ENCODE assay signal across 8 cellular contexts in genomic region chr17:64145751-64146417, GRCh38. TPM values are rescaled to one million over a fixed set of nuclear protein-coding genes. Genes with fewer than 3 reads are reported as not detected.
A peak's percentile ranks its signal among the peaks of the same experiment; 100 is the strongest.
DNase-seq lines count a peak whose midpoint lies in the region; ATAC-seq, FAIRE-seq and TF ChIP-seq lines count a peak whose summit lies in the region.

No MANE protein-coding gene starts in this region.

- no peaks in the 10 kb centered on the region for H3K27me3 ChIP-seq in cardiac muscle cell
- no peaks in the 10 kb centered on the region for H3K27me3 ChIP-seq in pancreas
- H3K27me3 ChIP-seq in tibial artery: no peaks in the 10 kb centered on the region

- H3K4me3 ChIP-seq in GM12865 (ENCODE audit: low read depth, low read length): peak overlapping the region; percentile 94
- H3K4me3 ChIP-seq in cardiac muscle cell: peak overlapping the region; percentile 45
- peak overlapping the region; percentile 70 to 97 (median 86) for H3K4me3 ChIP-seq in pancreas
- H3K4me3 ChIP-seq in tibial artery: peak overlapping the region; percentile 74 to 96

- H3K4me1 ChIP-seq in cardiac muscle cell (ENCODE audit: low read depth) (peaks cover 9% of the 10 kb centered on the region), pancreas (peaks cover 21 to 33% (median 32%) of the 10 kb centered on the region in 3 donors), tibial artery (peaks cover 0 to 21% (median 18%) of the 10 kb centered on the region in 4 donors)

- H3K9me3 ChIP-seq in cardiac muscle cell (ENCODE audit: low read depth) (no peaks in the 10 kb centered on the region), pancreas (no peaks in the 10 kb centered on the region), tibial artery (no peaks in the 10 kb centered on the region)

- H3K27ac ChIP-seq in cardiac muscle cell: peak overlapping the region; percentile 96
- peak overlapping the region; percentile 93 to 98 (median 96) for H3K27ac ChIP-seq in pancreas
- peak overlapping the region; percentile 92 to 98 for H3K27ac ChIP-seq in tibial artery

- H3K36me3 ChIP-seq in cardiac muscle cell (peaks cover 12% of the 10 kb centered on the region), pancreas (no peaks in the 10 kb centered on the region), tibial artery (peaks cover 0 to 21% (median 14%) of the 10 kb centered on the region in 3 donors)

- intact Hi-C loops in pancreas (cut with DNase I): loop anchor here in 1 of 3 donors (5.0 kb wide), 1 partner anchor 136 kb away; no protein-coding TSS in a partner anchor
- intact Hi-C loops in tibial artery (cut with DNase I; ENCODE audit: low total_unique reads): no loop called here

- DNase-seq in GM12865 (ENCODE audit: low read depth) (peak; percentile 100), NCI-H1105 treated with DMSO at 0.1 percent for 48 hours (lab: John Stamatoyannopoulos, UW) (peak; percentile 98), SKM-1 (lab: John Stamatoyannopoulos, UW; ENCODE audit: unreplicated experiment) (peak; percentile 98), cardiac muscle cell (ENCODE audit: low read depth in 1 of 2, low spot score in 1 of 2) (peak; percentile 99 to 100), pancreas (peak; percentile 90 to 99 (median 96)), tibial artery (peak; percentile 98)
- peak; percentile 93 for DNase-seq in activated naive CD8-positive, alpha-beta T cell treated with anti-CD3 and anti-CD28 coated beads, Interleukin-2, amount 50 U/mL, for 16 hours (ENCODE audit: low read depth, low spot score)

- 0% methylated on average over 51 of the region's 51 CpGs for WGBS in pancreas, 2 donors

- TF ChIP-seq CTCF in GM12865 (IDR thresholded peaks at IDR 0.05; ENCODE audit: insufficient read depth, low read depth, low read length, missing control alignments): no peak
- TF ChIP-seq CTCF in cardiac muscle cell (IDR thresholded peaks at IDR 0.05; ENCODE audit: low read depth, low read length): no peak
- no peak for TF ChIP-seq CTCF in pancreas (IDR thresholded peaks at IDR 0.05)
- TF ChIP-seq CTCF in tibial artery (IDR thresholded peaks at IDR 0.05): peak in 1 of 2 experiments; percentile 37

- peak; percentile 41 for FAIRE-seq in pancreas (lab: Jason Lieb, UNC)

- peak; percentile 93 for ATAC-seq in HG02678 (IDR thresholded peaks at IDR 0.05; ENCODE audit: unreplicated experiment)
- ATAC-seq in pancreas: peak; percentile 87 to 93 (median 88)

RNA-seq across cellular contexts. Expression of gene ERN1, which starts 15.9 kb away (rescaled TPM):
- total RNA-seq in cardiac muscle cell (6.6 and 8.9 TPM in 2 replicates), pancreas (100 to 1,000 TPM in 1 of 6 donors, 10 to 100 TPM in 5; 37.0 to 151 (median 42.9) TPM)
- polyA plus RNA-seq in cardiac muscle cell (12.4 and 17.9 TPM in 2 replicates), pancreas (10 to 100 TPM; 10.4 to 19.8 TPM)

Comparison
In these comparisons a context has a peak if more than half of its experiments do, and no peak if none do; other contexts are left out.
1. Peak in every context shown above with its lines: DNase-seq, ATAC-seq, H3K4me3 ChIP-seq and H3K27ac ChIP-seq.